In genomic region chr1:36156329-36157114, GRCh38 we compare ENCODE assay signal across 1 cellular context.
A peak's percentile ranks its signal among the peaks of the same experiment; 100 is the strongest.
TF ChIP-seq lines count a peak whose summit lies in the region.

No MANE protein-coding gene starts in this region.

TF ChIP-seq in HepG2, 621 proteins besides CTCF, POLR2A, EP300 and RAD21 (continued from another document and continues in another):
- TF ChIP-seq, protein P1, sequence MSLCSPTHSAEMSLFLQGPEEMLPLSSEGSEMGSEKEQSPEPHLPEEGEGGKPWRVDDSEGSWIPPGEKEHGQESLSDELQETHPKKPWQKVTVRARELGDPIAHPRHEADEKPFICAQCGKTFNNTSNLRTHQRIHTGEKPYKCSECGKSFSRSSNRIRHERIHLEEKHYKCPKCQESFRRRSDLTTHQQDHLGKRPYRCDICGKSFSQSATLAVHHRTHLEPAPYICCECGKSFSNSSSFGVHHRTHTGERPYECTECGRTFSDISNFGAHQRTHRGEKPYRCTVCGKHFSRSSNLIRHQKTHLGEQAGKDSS (CRISPR knock-in tag; IDR thresholded peaks at IDR 0.05; ENCODE audit: borderline replicate concordance, low read depth): no peak
- no peak for TF ChIP-seq ARHGAP35 (CRISPR knock-in tag; IDR thresholded peaks at IDR 0.05; ENCODE audit: borderline replicate concordance)
- 0 out of 2 replicates have a peak, but pooled peaks have one; percentile 41 for TF ChIP-seq ZNF616 (CRISPR knock-in tag; IDR thresholded peaks at IDR 0.05; ENCODE audit: low read depth)
- no peak for TF ChIP-seq ZNF30 (CRISPR knock-in tag; IDR thresholded peaks at IDR 0.05)
- TF ChIP-seq TEAD3 (CRISPR knock-in tag; optimal IDR thresholded peaks at IDR 0.05; ENCODE audit: borderline replicate concordance): peak; percentile 56
- TF ChIP-seq RBAK (CRISPR knock-in tag; IDR thresholded peaks at IDR 0.05): no peak
- TF ChIP-seq ZNF737 (CRISPR knock-in tag; IDR thresholded peaks at IDR 0.05; ENCODE audit: borderline replicate concordance): no peak
- TF ChIP-seq ZNF746 (CRISPR knock-in tag; IDR thresholded peaks at IDR 0.05): peak; percentile 70
- TF ChIP-seq, protein P2, sequence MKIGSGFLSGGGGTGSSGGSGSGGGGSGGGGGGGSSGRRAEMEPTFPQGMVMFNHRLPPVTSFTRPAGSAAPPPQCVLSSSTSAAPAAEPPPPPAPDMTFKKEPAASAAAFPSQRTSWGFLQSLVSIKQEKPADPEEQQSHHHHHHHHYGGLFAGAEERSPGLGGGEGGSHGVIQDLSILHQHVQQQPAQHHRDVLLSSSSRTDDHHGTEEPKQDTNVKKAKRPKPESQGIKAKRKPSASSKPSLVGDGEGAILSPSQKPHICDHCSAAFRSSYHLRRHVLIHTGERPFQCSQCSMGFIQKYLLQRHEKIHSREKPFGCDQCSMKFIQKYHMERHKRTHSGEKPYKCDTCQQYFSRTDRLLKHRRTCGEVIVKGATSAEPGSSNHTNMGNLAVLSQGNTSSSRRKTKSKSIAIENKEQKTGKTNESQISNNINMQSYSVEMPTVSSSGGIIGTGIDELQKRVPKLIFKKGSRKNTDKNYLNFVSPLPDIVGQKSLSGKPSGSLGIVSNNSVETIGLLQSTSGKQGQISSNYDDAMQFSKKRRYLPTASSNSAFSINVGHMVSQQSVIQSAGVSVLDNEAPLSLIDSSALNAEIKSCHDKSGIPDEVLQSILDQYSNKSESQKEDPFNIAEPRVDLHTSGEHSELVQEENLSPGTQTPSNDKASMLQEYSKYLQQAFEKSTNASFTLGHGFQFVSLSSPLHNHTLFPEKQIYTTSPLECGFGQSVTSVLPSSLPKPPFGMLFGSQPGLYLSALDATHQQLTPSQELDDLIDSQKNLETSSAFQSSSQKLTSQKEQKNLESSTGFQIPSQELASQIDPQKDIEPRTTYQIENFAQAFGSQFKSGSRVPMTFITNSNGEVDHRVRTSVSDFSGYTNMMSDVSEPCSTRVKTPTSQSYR (CRISPR knock-in tag; IDR thresholded peaks at IDR 0.05; ENCODE audit: borderline replicate concordance): peak; percentile 55; the same call in 1 of the 2 replicates
- TF ChIP-seq HDAC1 (CRISPR knock-in tag; IDR thresholded peaks at IDR 0.05): peak; percentile 72; the same call in 1 of the 2 replicates
- TF ChIP-seq NFATC3 (CRISPR knock-in tag; IDR thresholded peaks at IDR 0.05): 0 out of 2 replicates have a peak, but pooled peaks have one; percentile 36
- no peak for TF ChIP-seq ZNF879 (CRISPR knock-in tag; IDR thresholded peaks at IDR 0.05)
- peak; percentile 53 for TF ChIP-seq ZNF563 (CRISPR knock-in tag; IDR thresholded peaks at IDR 0.05)
- 0 out of 2 replicates have a peak, but pooled peaks have one; percentile 45 for TF ChIP-seq ZNF225 (CRISPR knock-in tag; IDR thresholded peaks at IDR 0.05)
- TF ChIP-seq MAFK (conservative IDR thresholded peaks at IDR 0.05 in 1 of 2, IDR thresholded peaks at IDR 0.05 in 1 of 2; ENCODE audit: low read length in 2 of 2): no peak
- peak; percentile 39 for TF ChIP-seq ASH2L (IDR thresholded peaks at IDR 0.05; ENCODE audit: insufficient read length, low read depth, low read length)
- peak; percentile 14; the same call in 1 of the 3 replicates for TF ChIP-seq MXI1 (IDR thresholded peaks at IDR 0.05; ENCODE audit: borderline replicate concordance, low read depth, low read length)
- TF ChIP-seq ZNF367 (CRISPR knock-in tag; IDR thresholded peaks at IDR 0.05; ENCODE audit: borderline replicate concordance): no peak
- TF ChIP-seq, protein P3, sequence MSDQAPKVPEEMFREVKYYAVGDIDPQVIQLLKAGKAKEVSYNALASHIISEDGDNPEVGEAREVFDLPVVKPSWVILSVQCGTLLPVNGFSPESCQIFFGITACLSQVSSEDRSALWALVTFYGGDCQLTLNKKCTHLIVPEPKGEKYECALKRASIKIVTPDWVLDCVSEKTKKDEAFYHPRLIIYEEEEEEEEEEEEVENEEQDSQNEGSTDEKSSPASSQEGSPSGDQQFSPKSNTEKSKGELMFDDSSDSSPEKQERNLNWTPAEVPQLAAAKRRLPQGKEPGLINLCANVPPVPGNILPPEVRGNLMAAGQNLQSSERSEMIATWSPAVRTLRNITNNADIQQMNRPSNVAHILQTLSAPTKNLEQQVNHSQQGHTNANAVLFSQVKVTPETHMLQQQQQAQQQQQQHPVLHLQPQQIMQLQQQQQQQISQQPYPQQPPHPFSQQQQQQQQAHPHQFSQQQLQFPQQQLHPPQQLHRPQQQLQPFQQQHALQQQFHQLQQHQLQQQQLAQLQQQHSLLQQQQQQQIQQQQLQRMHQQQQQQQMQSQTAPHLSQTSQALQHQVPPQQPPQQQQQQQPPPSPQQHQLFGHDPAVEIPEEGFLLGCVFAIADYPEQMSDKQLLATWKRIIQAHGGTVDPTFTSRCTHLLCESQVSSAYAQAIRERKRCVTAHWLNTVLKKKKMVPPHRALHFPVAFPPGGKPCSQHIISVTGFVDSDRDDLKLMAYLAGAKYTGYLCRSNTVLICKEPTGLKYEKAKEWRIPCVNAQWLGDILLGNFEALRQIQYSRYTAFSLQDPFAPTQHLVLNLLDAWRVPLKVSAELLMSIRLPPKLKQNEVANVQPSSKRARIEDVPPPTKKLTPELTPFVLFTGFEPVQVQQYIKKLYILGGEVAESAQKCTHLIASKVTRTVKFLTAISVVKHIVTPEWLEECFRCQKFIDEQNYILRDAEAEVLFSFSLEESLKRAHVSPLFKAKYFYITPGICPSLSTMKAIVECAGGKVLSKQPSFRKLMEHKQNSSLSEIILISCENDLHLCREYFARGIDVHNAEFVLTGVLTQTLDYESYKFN (CRISPR knock-in tag; conservative IDR thresholded peaks at IDR 0.05): no peak
- 0 out of 2 replicates have a peak, but pooled peaks have one; percentile 39 for TF ChIP-seq ZNF501 (CRISPR knock-in tag; IDR thresholded peaks at IDR 0.05)
- TF ChIP-seq ZNF574 (CRISPR knock-in tag; IDR thresholded peaks at IDR 0.05): peak; percentile 24; the same call in 1 of the 2 replicates
- TF ChIP-seq GABPB1 (CRISPR knock-in tag; IDR thresholded peaks at IDR 0.05): peak; percentile 39; the same call in 1 of the 2 replicates
- peak; percentile 54; the same call in 1 of the 2 replicates for TF ChIP-seq YEATS4 (CRISPR knock-in tag; IDR thresholded peaks at IDR 0.05; ENCODE audit: borderline replicate concordance)
- no peak for TF ChIP-seq ZNF333 (CRISPR knock-in tag; IDR thresholded peaks at IDR 0.05; ENCODE audit: borderline replicate concordance)
- TF ChIP-seq PHF20 (CRISPR knock-in tag; IDR thresholded peaks at IDR 0.05): 0 out of 2 replicates have a peak, but pooled peaks have one; percentile 8
- 0 out of 2 replicates have a peak, but pooled peaks have one; percentile 19 for TF ChIP-seq ZNF777 (CRISPR knock-in tag; IDR thresholded peaks at IDR 0.05)
- TF ChIP-seq TAF1 (CRISPR knock-in tag; IDR thresholded peaks at IDR 0.05): peak; percentile 13; the same call in 1 of the 2 replicates
- TF ChIP-seq, protein P4, sequence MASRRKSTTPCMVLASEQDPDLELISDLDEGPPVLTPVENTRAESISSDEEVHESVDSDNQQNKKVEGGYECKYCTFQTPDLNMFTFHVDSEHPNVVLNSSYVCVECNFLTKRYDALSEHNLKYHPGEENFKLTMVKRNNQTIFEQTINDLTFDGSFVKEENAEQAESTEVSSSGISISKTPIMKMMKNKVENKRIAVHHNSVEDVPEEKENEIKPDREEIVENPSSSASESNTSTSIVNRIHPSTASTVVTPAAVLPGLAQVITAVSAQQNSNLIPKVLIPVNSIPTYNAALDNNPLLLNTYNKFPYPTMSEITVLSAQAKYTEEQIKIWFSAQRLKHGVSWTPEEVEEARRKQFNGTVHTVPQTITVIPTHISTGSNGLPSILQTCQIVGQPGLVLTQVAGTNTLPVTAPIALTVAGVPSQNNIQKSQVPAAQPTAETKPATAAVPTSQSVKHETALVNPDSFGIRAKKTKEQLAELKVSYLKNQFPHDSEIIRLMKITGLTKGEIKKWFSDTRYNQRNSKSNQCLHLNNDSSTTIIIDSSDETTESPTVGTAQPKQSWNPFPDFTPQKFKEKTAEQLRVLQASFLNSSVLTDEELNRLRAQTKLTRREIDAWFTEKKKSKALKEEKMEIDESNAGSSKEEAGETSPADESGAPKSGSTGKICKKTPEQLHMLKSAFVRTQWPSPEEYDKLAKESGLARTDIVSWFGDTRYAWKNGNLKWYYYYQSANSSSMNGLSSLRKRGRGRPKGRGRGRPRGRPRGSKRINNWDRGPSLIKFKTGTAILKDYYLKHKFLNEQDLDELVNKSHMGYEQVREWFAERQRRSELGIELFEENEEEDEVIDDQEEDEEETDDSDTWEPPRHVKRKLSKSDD (CRISPR knock-in tag; IDR thresholded peaks at IDR 0.05; ENCODE audit: low read depth): no peak
- TF ChIP-seq, protein P5, sequence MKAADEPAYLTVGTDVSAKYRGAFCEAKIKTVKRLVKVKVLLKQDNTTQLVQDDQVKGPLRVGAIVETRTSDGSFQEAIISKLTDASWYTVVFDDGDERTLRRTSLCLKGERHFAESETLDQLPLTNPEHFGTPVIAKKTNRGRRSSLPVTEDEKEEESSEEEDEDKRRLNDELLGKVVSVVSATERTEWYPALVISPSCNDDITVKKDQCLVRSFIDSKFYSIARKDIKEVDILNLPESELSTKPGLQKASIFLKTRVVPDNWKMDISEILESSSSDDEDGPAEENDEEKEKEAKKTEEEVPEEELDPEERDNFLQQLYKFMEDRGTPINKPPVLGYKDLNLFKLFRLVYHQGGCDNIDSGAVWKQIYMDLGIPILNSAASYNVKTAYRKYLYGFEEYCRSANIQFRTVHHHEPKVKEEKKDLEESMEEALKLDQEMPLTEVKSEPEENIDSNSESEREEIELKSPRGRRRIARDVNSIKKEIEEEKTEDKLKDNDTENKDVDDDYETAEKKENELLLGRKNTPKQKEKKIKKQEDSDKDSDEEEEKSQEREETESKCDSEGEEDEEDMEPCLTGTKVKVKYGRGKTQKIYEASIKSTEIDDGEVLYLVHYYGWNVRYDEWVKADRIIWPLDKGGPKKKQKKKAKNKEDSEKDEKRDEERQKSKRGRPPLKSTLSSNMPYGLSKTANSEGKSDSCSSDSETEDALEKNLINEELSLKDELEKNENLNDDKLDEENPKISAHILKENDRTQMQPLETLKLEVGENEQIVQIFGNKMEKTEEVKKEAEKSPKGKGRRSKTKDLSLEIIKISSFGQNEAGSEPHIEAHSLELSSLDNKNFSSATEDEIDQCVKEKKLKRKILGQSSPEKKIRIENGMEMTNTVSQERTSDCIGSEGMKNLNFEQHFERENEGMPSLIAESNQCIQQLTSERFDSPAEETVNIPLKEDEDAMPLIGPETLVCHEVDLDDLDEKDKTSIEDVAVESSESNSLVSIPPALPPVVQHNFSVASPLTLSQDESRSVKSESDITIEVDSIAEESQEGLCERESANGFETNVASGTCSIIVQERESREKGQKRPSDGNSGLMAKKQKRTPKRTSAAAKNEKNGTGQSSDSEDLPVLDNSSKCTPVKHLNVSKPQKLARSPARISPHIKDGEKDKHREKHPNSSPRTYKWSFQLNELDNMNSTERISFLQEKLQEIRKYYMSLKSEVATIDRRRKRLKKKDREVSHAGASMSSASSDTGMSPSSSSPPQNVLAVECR (CRISPR knock-in tag; IDR thresholded peaks at IDR 0.05; ENCODE audit: borderline replicate concordance): peak; percentile 38; the same call in 1 of the 2 replicates
- TF ChIP-seq HNRNPUL1 (IDR thresholded peaks at IDR 0.05; ENCODE audit: low read depth, low read length): no peak
- peak; percentile 56 for TF ChIP-seq POGZ (CRISPR knock-in tag; IDR thresholded peaks at IDR 0.05)
- TF ChIP-seq RELA (CRISPR knock-in tag; IDR thresholded peaks at IDR 0.05): no peak
- TF ChIP-seq ZNF282 (IDR thresholded peaks at IDR 0.05; ENCODE audit: partially characterized antibody): no peak
- no peak for TF ChIP-seq SOX6 (IDR thresholded peaks at IDR 0.05)
- peak; percentile 63; the same call in 1 of the 2 replicates for TF ChIP-seq SOX6 (CRISPR knock-in tag; IDR thresholded peaks at IDR 0.05)
- TF ChIP-seq SAP130 (CRISPR knock-in tag; IDR thresholded peaks at IDR 0.05; ENCODE audit: low read depth): peak; percentile 67
- TF ChIP-seq SYNCRIP (IDR thresholded peaks at IDR 0.05; ENCODE audit: insufficient read depth, low read depth, low read length): no peak
- no peak for TF ChIP-seq ZNF850 (CRISPR knock-in tag; conservative IDR thresholded peaks at IDR 0.05)
- peak; percentile 26; the same call in 1 of the 2 replicates for TF ChIP-seq ISL2 (CRISPR knock-in tag; IDR thresholded peaks at IDR 0.05)
- peak; percentile 68 for TF ChIP-seq ZFX (CRISPR knock-in tag; IDR thresholded peaks at IDR 0.05; ENCODE audit: low read depth)
- TF ChIP-seq BATF2 (CRISPR knock-in tag; IDR thresholded peaks at IDR 0.05): peak; percentile 68; the same call in 1 of the 2 replicates
- TF ChIP-seq ZNF614 (CRISPR knock-in tag; IDR thresholded peaks at IDR 0.05; ENCODE audit: borderline replicate concordance): no peak
- 0 out of 2 replicates have a peak, but pooled peaks have one; percentile 30 for TF ChIP-seq HOXA5 (CRISPR knock-in tag; IDR thresholded peaks at IDR 0.05)
- no peak for TF ChIP-seq YY1 (IDR thresholded peaks at IDR 0.05; ENCODE audit: insufficient read depth, insufficient replicate concordance, low read depth, low read length)
- TF ChIP-seq TGIF2 (CRISPR knock-in tag; IDR thresholded peaks at IDR 0.05): peak; percentile 64; the same call in 1 of the 2 replicates
- TF ChIP-seq FOXA3 (CRISPR knock-in tag; IDR thresholded peaks at IDR 0.05): no peak
